7 cellular contexts compared by ENCODE assay signal in the genomic region with DNA sequence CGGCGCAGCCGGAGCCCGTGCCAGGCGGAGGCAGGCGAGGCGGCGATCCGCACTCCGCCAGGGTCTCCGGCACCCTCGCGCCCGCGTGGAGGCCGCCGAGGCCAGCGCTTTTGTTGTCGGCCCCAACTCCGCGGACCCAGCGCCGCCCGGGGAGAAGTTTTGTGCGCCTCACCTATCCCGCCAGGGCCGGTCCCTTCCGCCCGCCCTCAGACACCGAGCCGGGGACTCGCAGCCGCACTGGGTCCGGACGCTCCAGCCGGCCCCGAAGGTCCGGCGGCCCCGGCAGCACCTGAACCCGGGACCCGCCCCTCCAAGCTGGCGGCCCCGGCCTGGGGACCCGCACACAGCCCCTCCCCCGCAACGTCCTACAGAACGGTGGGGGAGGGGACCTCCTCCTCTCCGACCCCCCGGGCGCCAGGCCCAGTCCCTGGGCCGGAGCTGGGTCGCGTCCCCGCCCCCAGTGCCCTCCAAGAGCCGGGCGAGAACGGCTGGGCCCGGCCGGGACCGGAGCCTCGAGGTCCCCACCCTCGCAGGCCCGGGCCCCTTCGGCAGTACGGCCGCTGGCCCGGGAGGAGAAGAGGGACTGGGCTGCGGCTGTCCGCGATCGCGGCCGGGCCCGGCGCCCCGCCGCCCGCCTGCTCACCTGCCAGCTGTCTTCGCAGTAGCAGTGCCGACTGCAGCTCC. TPM values are rescaled to one million over a fixed set of nuclear protein-coding genes. Genes with fewer than 3 reads are reported as not detected.
A peak's percentile ranks its signal among the peaks of the same experiment; 100 is the strongest.
DNase-seq lines count a peak whose midpoint lies in the region; ATAC-seq and TF ChIP-seq lines count a peak whose summit lies in the region.

No MANE protein-coding gene starts in this region.

- H3K9me3 ChIP-seq in iPS-18c (ENCODE audit: control insufficient read depth, insufficient read depth, low read length) (no peaks in the 10 kb centered on the region), smooth muscle cell (replicated peaks; ENCODE audit: low read depth) (no peaks in the 10 kb centered on the region)

- peak overlapping the region; percentile 87 for H3K4me2 ChIP-seq in smooth muscle cell

- H2AFZ ChIP-seq in smooth muscle cell (ENCODE audit: low read depth), result peak overlapping the region; percentile 13

- ATAC-seq in GM18867 (IDR thresholded peaks at IDR 0.05; ENCODE audit: unreplicated experiment) (peak; percentile 19), HG02678 (IDR thresholded peaks at IDR 0.05; ENCODE audit: unreplicated experiment) (peak; percentile 21)

- TF ChIP-seq CTCF in astrocyte of the cerebellum (IDR thresholded peaks at IDR 0.05; ENCODE audit: low read depth, low read length, missing control alignments), result no peak
- peak; percentile 4 for TF ChIP-seq CTCF in smooth muscle cell (IDR thresholded peaks at IDR 0.05; ENCODE audit: borderline replicate concordance, insufficient read depth, poor library complexity, severe bottlenecking)

- in situ Hi-C loops in astrocyte of the cerebellum (cut with HindIII; ENCODE audit: low sequenced_read_pairs), result no loop called here

- H3K27me3 ChIP-seq in smooth muscle cell (ENCODE audit: low read depth), result no peaks in the 10 kb centered on the region

- H4K20me1 ChIP-seq in smooth muscle cell (ENCODE audit: low read depth), result peaks cover 53% of the 10 kb centered on the region

- peak overlapping the region; percentile 90 for H3K4me3 ChIP-seq in astrocyte of the cerebellum (ENCODE audit: low read depth, low read length)
- H3K4me3 ChIP-seq in iPS-18c (ENCODE audit: insufficient read depth, low read depth, low read length), result peak overlapping the region; percentile 93
- peak overlapping the region; percentile 83 for H3K4me3 ChIP-seq in smooth muscle cell

- peaks cover 54% of the 10 kb centered on the region for H3K79me2 ChIP-seq in smooth muscle cell (ENCODE audit: low read depth)

- peak overlapping the region; percentile 86 for H3K27ac ChIP-seq in smooth muscle cell (ENCODE audit: low read depth)

- under 1% methylated on average over 57 of the region's 81 CpGs for WGBS in smooth muscle cell (ENCODE audit: low lambda C conversion rate)

- peaks cover 13% of the 10 kb centered on the region for H3F3A ChIP-seq in smooth muscle cell (ENCODE audit: low read depth)

- DNase-seq in OCI-M1 (lab: John Stamatoyannopoulos, UW), result peak; percentile 69
- DNase-seq in astrocyte of the cerebellum (ENCODE audit: low read depth), result no peak
- DNase-seq in smooth muscle cell (lab: John Stamatoyannopoulos, UW; ENCODE audit: unreplicated experiment), result peak; percentile 53
- DNase-seq in DMS53 treated with DMSO at 0.1 percent for 48 hours (lab: John Stamatoyannopoulos, UW; ENCODE audit: unreplicated experiment), result no peak

- H3K36me3 ChIP-seq in smooth muscle cell (ENCODE audit: low read depth), result no peaks in the 10 kb centered on the region

- peaks cover 4% of the 10 kb centered on the region for H3K4me1 ChIP-seq in smooth muscle cell (ENCODE audit: low read depth)

- peak overlapping the region; percentile 94 for H3K9ac ChIP-seq in smooth muscle cell (ENCODE audit: low read depth)

RNA-seq across cellular contexts. Expression of a gene that starts 0.7 kb away (rescaled TPM):
- 62.3 and 63.7 TPM in 2 replicates for total RNA-seq in smooth muscle cell
- polyA plus RNA-seq in smooth muscle cell, result 39.9 and 52.5 TPM in 2 replicates

Comparison
In these comparisons a context has a peak if more than half of its experiments do, and no peak if none do; other contexts are left out.
1. DNase-seq: peak in OCI-M1 (single experiment) and smooth muscle cell (single experiment); none in astrocyte of the cerebellum (single experiment) and DMS53 treated with DMSO at 0.1 percent for 48 hours (single experiment).
2. Peak in every context shown above with its lines, with median percentiles within 50 percentile points of each other: H3K4me3 ChIP-seq.